In genomic region chr2:192194065-192194865, GRCh38 we compare ENCODE assay signal across 1 cellular context.
TF ChIP-seq lines count a peak whose summit lies in the region.

No MANE protein-coding gene starts in this region.

TF ChIP-seq in HEK293, 187 proteins besides CTCF, POLR2A, EP300 and RAD21 (continued from another document):
- TF ChIP-seq PRDM2 (tag by site-specific recombination; IDR thresholded peaks at IDR 0.05; ENCODE audit: borderline replicate concordance) (no peak), KLF7 (tag by site-specific recombination; IDR thresholded peaks at IDR 0.05; ENCODE audit: borderline replicate concordance) (no peak)
